In the genomic region with DNA sequence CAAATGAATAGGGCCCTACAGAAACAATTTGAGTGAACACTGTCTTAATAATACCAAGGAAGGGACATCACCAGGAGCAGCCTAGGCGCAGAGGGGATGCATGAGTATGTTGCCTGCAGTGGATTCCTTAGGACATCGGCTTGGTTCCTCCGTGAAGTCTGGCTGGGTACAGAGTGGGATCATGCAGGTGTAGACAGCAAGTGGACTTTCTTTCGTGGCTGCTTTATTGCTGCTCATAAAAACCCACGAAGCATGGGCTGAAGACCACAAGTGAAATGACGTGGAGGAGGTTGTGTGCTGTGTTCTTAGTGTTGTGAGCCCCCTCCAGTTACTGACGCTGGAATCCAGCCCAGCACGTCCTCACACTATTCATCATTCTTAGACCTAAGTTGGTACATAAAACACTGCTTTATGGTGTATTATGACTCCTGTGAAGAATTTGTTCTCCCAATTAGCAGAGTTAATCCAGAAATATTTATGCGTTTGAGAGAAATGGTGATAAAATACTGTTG, we compare ENCODE assay signal across 20 cellular contexts.
A peak's percentile ranks its signal among the peaks of the same experiment; 100 is the strongest.
DNase-seq lines count a peak whose midpoint lies in the region; ATAC-seq and TF ChIP-seq lines count a peak whose summit lies in the region.
"Had no signal": no experiment of that assay in that cellular context is flagged by ENCODE, and none has a peak within 500 bp of the region (broad histone marks: within the 10 kb centered on the region; RNA-seq: fewer than 3 reads in every experiment).

No MANE protein-coding gene starts in this region.

- no peak for TF ChIP-seq POLR2A in esophagus muscularis mucosa (IDR thresholded peaks at IDR 0.05; ENCODE audit: low read depth)

- H3K27ac Mint-ChIP-seq in T-helper 2 cell treated with Interferon-gamma antibody and Interleukin-4, amounts not matched to agents 5 μg/mL and 100 μg/mL, for 36 hours, result no peak overlapping the region
- H3K27ac Mint-ChIP-seq in HFFc6, result no peak overlapping the region

- peak overlapping the region; percentile 33 for H3K4me2 ChIP-seq in BLaER1
- H3K4me2 ChIP-seq: PC-9 had no signal

- H3K27me3 Mint-ChIP-seq in T-helper 2 cell treated with Interferon-gamma antibody and Interleukin-4, amounts not matched to agents 5 μg/mL and 100 μg/mL, for 36 hours (ENCODE audit: low read depth), result peaks cover 17% of the 10 kb centered on the region
- H3K27me3 Mint-ChIP-seq in HFFc6 (ENCODE audit: insufficient read depth), result peaks cover 18% of the 10 kb centered on the region

- intact Hi-C loops in esophagus muscularis mucosa (cut with DNase I), result no loop called here

- H3K4me3 Mint-ChIP-seq in T-helper 2 cell treated with Interferon-gamma antibody and Interleukin-4, amounts not matched to agents 5 μg/mL and 100 μg/mL, for 36 hours, result no peak overlapping the region
- no peak overlapping the region for H3K4me3 Mint-ChIP-seq in HFFc6

- no peak for TF ChIP-seq CTCF in astrocyte of the cerebellum (IDR thresholded peaks at IDR 0.05; ENCODE audit: low read depth, low read length, missing control alignments)
- no peak for TF ChIP-seq CTCF in esophagus muscularis mucosa (IDR thresholded peaks at IDR 0.05)
- TF ChIP-seq CTCF in HFFc6 (IDR thresholded peaks at IDR 0.05), result no peak

- WGBS in esophagus muscularis mucosa, result 63% methylated on average over 9 of the region's 9 CpGs

- H3K27me3 ChIP-seq in BLaER1, result no peaks in the 10 kb centered on the region
- peaks cover 0 to 4% (median 0%) of the 10 kb centered on the region in 4 donors for H3K27me3 ChIP-seq in esophagus muscularis mucosa
- H3K27me3 ChIP-seq in SJCRH30, result no peaks in the 10 kb centered on the region

- no peaks in the 10 kb centered on the region for H3K36me3 Mint-ChIP-seq in T-helper 2 cell treated with Interferon-gamma antibody and Interleukin-4, amounts not matched to agents 5 μg/mL and 100 μg/mL, for 36 hours (ENCODE audit: low read depth)
- H3K36me3 Mint-ChIP-seq in HFFc6 (ENCODE audit: low read depth), result no peaks in the 10 kb centered on the region

- peaks cover 16% of the 10 kb centered on the region for H3K4me1 ChIP-seq in BLaER1
- no peaks in the 10 kb centered on the region for H3K4me1 ChIP-seq in esophagus muscularis mucosa
- no peaks in the 10 kb centered on the region for H3K4me1 ChIP-seq in SJCRH30

- H3K36me3 ChIP-seq in BLaER1 (no peaks in the 10 kb centered on the region), esophagus muscularis mucosa (no peaks in the 10 kb centered on the region), SJCRH30 (no peaks in the 10 kb centered on the region)

- in situ Hi-C loops in astrocyte of the cerebellum (cut with HindIII; ENCODE audit: low sequenced_read_pairs), result no loop called here

- H3K4me1 Mint-ChIP-seq in T-helper 2 cell treated with Interferon-gamma antibody and Interleukin-4, amounts not matched to agents 5 μg/mL and 100 μg/mL, for 36 hours (ENCODE audit: low read depth), result no peaks in the 10 kb centered on the region
- H3K4me1 Mint-ChIP-seq in HFFc6 (ENCODE audit: low read depth), result no peaks in the 10 kb centered on the region

- H3K27ac ChIP-seq in BLaER1 (no peak overlapping the region), esophagus muscularis mucosa (replicated peaks in 1 of 4) (no peak overlapping the region), SJCRH30 (no peak overlapping the region)
- H3K27ac ChIP-seq: HL-60, PC-9 had no signal

- H3K4me3 ChIP-seq in BLaER1 (no peak overlapping the region), astrocyte of the cerebellum (ENCODE audit: low read depth, low read length) (no peak overlapping the region), esophagus muscularis mucosa (no peak overlapping the region), SJCRH30 (no peak overlapping the region)
- H3K4me3 ChIP-seq: PC-9 had no signal

- H3K9me3 Mint-ChIP-seq in T-helper 2 cell treated with Interferon-gamma antibody and Interleukin-4, amounts not matched to agents 5 μg/mL and 100 μg/mL, for 36 hours, result no peaks in the 10 kb centered on the region
- no peaks in the 10 kb centered on the region for H3K9me3 Mint-ChIP-seq in HFFc6

- DNase-seq in astrocyte of the cerebellum (ENCODE audit: low read depth), result peak; percentile 34
- DNase-seq in esophagus muscularis mucosa (ENCODE audit: extremely low spot score), result peak; percentile 57
- DNase-seq in pons (ENCODE audit: low spot score), result peak; percentile 12
- DNase-seq in T-helper 2 cell treated with Interferon-gamma antibody and Interleukin-4, amounts not matched to agents 5 μg/mL and 100 μg/mL, for 36 hours (ENCODE audit: low spot score), result no peak
- no peak for DNase-seq in HFFc6
- DNase-seq in SJCRH30, result no peak
- DNase-seq: DMS53, EL, GF-D8, KBM-7, NCI-H1092, NCI-H1436, NCI-H187 treated with DMSO at 0.1 percent for 48 hours, NCI-H2107, PC-9, RPMI8226, SIG-M5 had no signal

- no peak for ATAC-seq in HG03571 (IDR thresholded peaks at IDR 0.05; ENCODE audit: unreplicated experiment)

- H3K9me3 ChIP-seq in BLaER1, result no peaks in the 10 kb centered on the region
- no peaks in the 10 kb centered on the region for H3K9me3 ChIP-seq in esophagus muscularis mucosa
- no peaks in the 10 kb centered on the region for H3K9me3 ChIP-seq in SJCRH30 (replicated peaks)

- H4K20me1 ChIP-seq in BLaER1, result no peaks in the 10 kb centered on the region

- TF ChIP-seq EP300 in esophagus muscularis mucosa (IDR thresholded peaks at IDR 0.05), result no peak

- no peak overlapping the region for H3K9ac ChIP-seq in BLaER1

Comparison
In these comparisons a context has a peak if more than half of its experiments do, and no peak if none do; other contexts are left out.
1. DNase-seq: peak in astrocyte of the cerebellum (single experiment), esophagus muscularis mucosa (single experiment) and pons (single experiment); none in T-helper 2 cell treated with Interferon-gamma antibody and Interleukin-4, amounts not matched to agents 5 μg/mL and 100 μg/mL, for 36 hours (single experiment), HFFc6 (single experiment) and SJCRH30 (0 of 2).